ENCODE assay signal across 7 cellular contexts in genomic region chr9:2241875-2242741, GRCh38.
DNase-seq lines count a peak whose midpoint lies in the region; ATAC-seq, FAIRE-seq and TF ChIP-seq lines count a peak whose summit lies in the region.

No MANE protein-coding gene starts in this region.

- peak; percentile 27 for TF ChIP-seq CTCF in bronchial epithelial cell (IDR thresholded peaks at IDR 0.05; ENCODE audit: insufficient read depth, low read length, severe bottlenecking)

- DNase-seq in NCI-H187 treated with DMSO at 0.1 percent for 48 hours (lab: John Stamatoyannopoulos, UW) (peak; percentile 82), T1000 (lab: John Stamatoyannopoulos, UW) (peak; percentile 45), bronchial epithelial cell (ENCODE audit: low read depth) (peak; percentile 65), iPS-NIHi11 (ENCODE audit: low spot score) (peak; percentile 84)

- H3K4me3 ChIP-seq in bronchial epithelial cell (ENCODE audit: low read depth, low read length) (peak overlapping the region; percentile 39), skin epidermis (peak overlapping the region; percentile 28 to 46 (median 33))

- peak; percentile 19 for TF ChIP-seq POLR2A in GM18526 (IDR thresholded peaks at IDR 0.05; ENCODE audit: extremely low read depth, insufficient read length)

- no peaks in the 10 kb centered on the region for H3K36me3 ChIP-seq in bronchial epithelial cell (ENCODE audit: control insufficient read depth, insufficient read depth, low read length)

- no peaks in the 10 kb centered on the region for H3K27me3 ChIP-seq in bronchial epithelial cell (ENCODE audit: control insufficient read depth, insufficient read depth, low read length)

- peak; percentile 87 for ATAC-seq in HG02973 (IDR thresholded peaks at IDR 0.05; ENCODE audit: unreplicated experiment)

- H3K27ac ChIP-seq in skin epidermis, result peak overlapping the region in 19 of 21 experiments; percentile 19 to 76 (median 66)

- peak; percentile 80 for FAIRE-seq in bronchial epithelial cell (lab: Jason Lieb, UNC)

Comparison
In these comparisons a context has a peak if more than half of its experiments do, and no peak if none do; other contexts are left out.
1. Peak in every context shown above with its lines: DNase-seq, ATAC-seq, H3K4me3 ChIP-seq and H3K27ac ChIP-seq.